Comparison of ENCODE assay signal across 12 cellular contexts in the genomic region with DNA sequence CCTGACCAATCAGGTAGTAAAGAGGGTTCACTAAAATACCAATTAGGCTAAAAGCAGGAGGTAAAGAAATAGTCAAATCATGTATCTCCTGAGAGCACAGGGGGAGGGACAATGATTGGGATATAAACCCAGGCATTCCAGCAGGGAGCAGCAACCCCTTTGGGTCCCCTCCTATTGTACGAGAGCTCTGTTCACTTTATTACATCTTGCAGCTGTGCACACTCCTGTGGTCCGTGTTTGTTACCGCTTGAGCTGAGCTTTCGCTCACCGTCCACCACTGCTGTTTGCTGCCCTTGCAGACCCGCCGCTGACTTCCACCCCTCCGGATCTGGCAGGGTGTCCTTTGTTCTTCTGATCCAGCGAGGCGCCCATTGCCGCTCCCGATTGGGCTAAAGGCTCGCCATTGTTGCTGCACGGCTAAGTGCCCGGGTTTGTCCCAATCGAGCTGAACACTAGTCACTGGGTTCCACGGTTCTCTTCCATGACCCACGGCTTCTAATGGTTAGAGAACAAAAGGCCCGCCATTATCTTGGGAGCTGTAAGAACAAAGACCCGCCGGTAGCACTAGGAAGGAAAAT.
"Had no signal": no experiment of that assay in that cellular context is flagged by ENCODE, and none has a peak within 500 bp of the region (broad histone marks: within the 10 kb centered on the region; RNA-seq: fewer than 3 reads in every experiment).

No MANE protein-coding gene starts in this region.

- H3K4me3 Mint-ChIP-seq: activated B cell treated with CpG ODN at 0.5 μM for 24 hours; activated CD4-positive, alpha-beta T cell treated with anti-CD3 and anti-CD28 coated beads, Interleukin-2, amount 10 ng/mL, durations not matched to agents 7 days and 5 days; activated naive CD4-positive, alpha-beta T cell treated with anti-CD3 and anti-CD28 coated beads, Interleukin-2, amount 10 ng/mL, durations not matched to agents 7 days and 5 days; natural killer cell; type B pancreatic cell had no signal

- H3K9me3 ChIP-seq: left lung, sigmoid colon had no signal

- H3K36me3 ChIP-seq: left lung, sigmoid colon had no signal

- H3K4me3 ChIP-seq: left lung, sigmoid colon had no signal

- H3K36me3 Mint-ChIP-seq: activated naive CD4-positive, alpha-beta T cell treated with anti-CD3 and anti-CD28 coated beads, Interleukin-2, amount 10 ng/mL, durations not matched to agents 7 days and 5 days; natural killer cell; type B pancreatic cell had no signal

- H3K27ac Mint-ChIP-seq: activated B cell treated with CpG ODN at 0.5 μM for 24 hours; activated CD4-positive, alpha-beta T cell treated with anti-CD3 and anti-CD28 coated beads, Interleukin-2, amount 10 ng/mL, durations not matched to agents 7 days and 5 days; activated naive CD4-positive, alpha-beta T cell treated with anti-CD3 and anti-CD28 coated beads, Interleukin-2, amount 10 ng/mL, durations not matched to agents 7 days and 5 days; natural killer cell; type B pancreatic cell had no signal

- H3K27ac ChIP-seq: foreskin keratinocyte, left lung, sigmoid colon had no signal

- H3K4me1 ChIP-seq: foreskin keratinocyte, left lung, sigmoid colon had no signal

- DNase-seq: activated B cell treated with CpG ODN at 0.5 μM for 24 hours; activated CD4-positive, alpha-beta T cell treated with anti-CD3 and anti-CD28 coated beads, Interleukin-2, amount 10 ng/mL, durations not matched to agents 7 days and 5 days; activated CD8-positive, alpha-beta memory T cell treated with anti-CD3 and anti-CD28 coated beads for 24 hours; activated naive CD4-positive, alpha-beta T cell treated with anti-CD3 and anti-CD28 coated beads, Interleukin-2, amount 10 ng/mL, durations not matched to agents 7 days and 5 days; foreskin keratinocyte; head of caudate nucleus; left lung; natural killer cell; sigmoid colon; stimulated activated CD4-positive, alpha-beta T cell treated with anti-CD3 and anti-CD28 coated beads, Interleukin-2, amount 100 ng/mL, for 48 hours; stimulated activated naive CD4-positive, alpha-beta T cell treated with Interleukin-2 at 50 U/mL for 16 hours had no signal

- H3K9me3 Mint-ChIP-seq: activated B cell treated with CpG ODN at 0.5 μM for 24 hours; activated CD4-positive, alpha-beta T cell treated with anti-CD3 and anti-CD28 coated beads, Interleukin-2, amount 10 ng/mL, durations not matched to agents 7 days and 5 days; activated naive CD4-positive, alpha-beta T cell treated with anti-CD3 and anti-CD28 coated beads, Interleukin-2, amount 10 ng/mL, durations not matched to agents 7 days and 5 days; natural killer cell; type B pancreatic cell had no signal

- H3K4me1 Mint-ChIP-seq: activated B cell treated with CpG ODN at 0.5 μM for 24 hours, natural killer cell had no signal

- H3K27me3 ChIP-seq: left lung, sigmoid colon had no signal
